ENCODE assay signal across 1 cellular context in the genomic region with DNA sequence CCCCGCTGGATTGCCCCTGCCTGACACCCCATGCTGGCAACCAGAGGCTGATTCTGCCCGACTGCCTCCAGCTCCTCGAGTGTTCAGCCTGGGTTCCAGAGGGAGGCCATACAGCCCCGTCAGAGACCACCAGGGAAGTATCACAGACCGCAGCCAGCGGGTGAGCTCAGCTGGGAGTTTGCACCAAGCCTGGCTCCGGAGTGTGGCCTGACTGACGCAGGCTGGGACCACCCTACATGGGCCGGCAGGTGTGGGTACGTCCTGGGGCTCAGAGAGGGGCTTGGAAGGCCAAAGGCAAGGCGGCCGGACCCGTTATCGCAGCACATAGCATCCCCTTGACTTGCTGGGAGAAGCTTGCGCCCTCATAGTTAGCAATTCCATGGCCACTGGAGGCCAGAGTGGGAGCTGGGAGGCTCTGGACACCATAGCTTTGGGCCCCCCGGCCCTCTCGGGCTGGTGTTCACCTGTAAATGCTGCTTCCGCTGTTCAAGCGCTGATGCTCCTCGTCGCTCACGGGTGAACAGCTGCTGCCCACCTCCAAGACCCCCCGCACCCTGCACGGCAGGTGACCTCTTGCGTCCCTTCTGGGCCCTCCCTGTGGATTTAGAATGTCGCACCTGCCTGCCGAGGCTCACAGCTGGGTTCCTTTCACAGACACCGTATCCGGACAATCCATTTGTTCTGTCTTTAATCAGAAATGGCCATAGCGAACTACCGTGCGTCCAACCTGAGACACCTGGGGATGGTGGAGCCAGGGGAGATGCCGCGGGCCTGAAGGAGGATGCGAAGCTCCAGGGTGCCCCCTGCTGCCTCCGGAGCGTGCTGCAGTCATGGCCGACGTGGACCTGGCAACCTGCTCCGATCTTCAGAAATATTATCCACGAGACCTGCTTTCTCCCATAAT.
TF ChIP-seq lines count a peak whose summit lies in the region.

No MANE protein-coding gene starts in this region.

TF ChIP-seq in HepG2, 621 proteins besides CTCF, POLR2A, EP300 and RAD21 (continued from another document and continues in another):
- TF ChIP-seq HINFP (CRISPR knock-in tag; IDR thresholded peaks at IDR 0.05; ENCODE audit: low read depth) = no peak
- TF ChIP-seq MAZ (IDR thresholded peaks at IDR 0.05; ENCODE audit: borderline replicate concordance, low read depth, low read length) = no peak
- no peak for TF ChIP-seq MAZ (CRISPR knock-in tag; IDR thresholded peaks at IDR 0.05; ENCODE audit: low read depth)
- no peak for TF ChIP-seq ZNF570 (CRISPR knock-in tag; IDR thresholded peaks at IDR 0.05; ENCODE audit: borderline replicate concordance)
- peak; percentile 77 for TF ChIP-seq ZNF121 (CRISPR knock-in tag; IDR thresholded peaks at IDR 0.05)
- no peak for TF ChIP-seq ZNF33B (CRISPR knock-in tag; IDR thresholded peaks at IDR 0.05)
- peak; percentile 51; the same call in 1 of the 2 replicates for TF ChIP-seq SALL1 (CRISPR knock-in tag; IDR thresholded peaks at IDR 0.05)
- TF ChIP-seq ZEB1 (IDR thresholded peaks at IDR 0.05; ENCODE audit: insufficient replicate concordance, low read depth) = peak; percentile 18
- TF ChIP-seq ELF4 (CRISPR knock-in tag; IDR thresholded peaks at IDR 0.05; ENCODE audit: borderline replicate concordance) = no peak
- TF ChIP-seq DNMT3B (CRISPR knock-in tag; conservative IDR thresholded peaks at IDR 0.05) = no peak
- TF ChIP-seq, protein P1, sequence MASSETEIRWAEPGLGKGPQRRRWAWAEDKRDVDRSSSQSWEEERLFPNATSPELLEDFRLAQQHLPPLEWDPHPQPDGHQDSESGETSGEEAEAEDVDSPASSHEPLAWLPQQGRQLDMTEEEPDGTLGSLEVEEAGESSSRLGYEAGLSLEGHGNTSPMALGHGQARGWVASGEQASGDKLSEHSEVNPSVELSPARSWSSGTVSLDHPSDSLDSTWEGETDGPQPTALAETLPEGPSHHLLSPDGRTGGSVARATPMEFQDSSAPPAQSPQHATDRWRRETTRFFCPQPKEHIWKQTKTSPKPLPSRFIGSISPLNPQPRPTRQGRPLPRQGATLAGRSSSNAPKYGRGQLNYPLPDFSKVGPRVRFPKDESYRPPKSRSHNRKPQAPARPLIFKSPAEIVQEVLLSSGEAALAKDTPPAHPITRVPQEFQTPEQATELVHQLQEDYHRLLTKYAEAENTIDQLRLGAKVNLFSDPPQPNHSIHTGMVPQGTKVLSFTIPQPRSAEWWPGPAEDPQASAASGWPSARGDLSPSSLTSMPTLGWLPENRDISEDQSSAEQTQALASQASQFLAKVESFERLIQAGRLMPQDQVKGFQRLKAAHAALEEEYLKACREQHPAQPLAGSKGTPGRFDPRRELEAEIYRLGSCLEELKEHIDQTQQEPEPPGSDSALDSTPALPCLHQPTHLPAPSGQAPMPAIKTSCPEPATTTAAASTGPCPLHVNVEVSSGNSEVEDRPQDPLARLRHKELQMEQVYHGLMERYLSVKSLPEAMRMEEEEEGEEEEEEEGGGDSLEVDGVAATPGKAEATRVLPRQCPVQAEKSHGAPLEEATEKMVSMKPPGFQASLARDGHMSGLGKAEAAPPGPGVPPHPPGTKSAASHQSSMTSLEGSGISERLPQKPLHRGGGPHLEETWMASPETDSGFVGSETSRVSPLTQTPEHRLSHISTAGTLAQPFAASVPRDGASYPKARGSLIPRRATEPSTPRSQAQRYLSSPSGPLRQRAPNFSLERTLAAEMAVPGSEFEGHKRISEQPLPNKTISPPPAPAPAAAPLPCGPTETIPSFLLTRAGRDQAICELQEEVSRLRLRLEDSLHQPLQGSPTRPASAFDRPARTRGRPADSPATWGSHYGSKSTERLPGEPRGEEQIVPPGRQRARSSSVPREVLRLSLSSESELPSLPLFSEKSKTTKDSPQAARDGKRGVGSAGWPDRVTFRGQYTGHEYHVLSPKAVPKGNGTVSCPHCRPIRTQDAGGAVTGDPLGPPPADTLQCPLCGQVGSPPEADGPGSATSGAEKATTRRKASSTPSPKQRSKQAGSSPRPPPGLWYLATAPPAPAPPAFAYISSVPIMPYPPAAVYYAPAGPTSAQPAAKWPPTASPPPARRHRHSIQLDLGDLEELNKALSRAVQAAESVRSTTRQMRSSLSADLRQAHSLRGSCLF (CRISPR knock-in tag; IDR thresholded peaks at IDR 0.05; ENCODE audit: borderline replicate concordance) = no peak
- TF ChIP-seq REPIN1 (CRISPR knock-in tag; IDR thresholded peaks at IDR 0.05; ENCODE audit: borderline replicate concordance, low read depth) = 0 out of 2 replicates have a peak, but pooled peaks have one; percentile 28
- no peak for TF ChIP-seq ZNF879 (CRISPR knock-in tag; IDR thresholded peaks at IDR 0.05)
- peak; percentile 65 for TF ChIP-seq XRCC5 (optimal IDR thresholded peaks at IDR 0.05; ENCODE audit: low read length)
- TF ChIP-seq KDM2A (CRISPR knock-in tag; IDR thresholded peaks at IDR 0.05; ENCODE audit: borderline replicate concordance, low read depth) = peak; percentile 81; the same call in 1 of the 2 replicates
- TF ChIP-seq ZNF609 (CRISPR knock-in tag; IDR thresholded peaks at IDR 0.05; ENCODE audit: borderline replicate concordance) = no peak
- TF ChIP-seq ETV5 (CRISPR knock-in tag; IDR thresholded peaks at IDR 0.05; ENCODE audit: borderline replicate concordance) = peak; percentile 27; the same call in 1 of the 2 replicates
- 0 out of 2 replicates have a peak, but pooled peaks have one; percentile 34 for TF ChIP-seq ZNF710 (CRISPR knock-in tag; IDR thresholded peaks at IDR 0.05; ENCODE audit: borderline replicate concordance)
- no peak for TF ChIP-seq CERS6 (CRISPR knock-in tag; IDR thresholded peaks at IDR 0.05)
- TF ChIP-seq HMG20A (CRISPR knock-in tag; IDR thresholded peaks at IDR 0.05; ENCODE audit: borderline replicate concordance) = no peak
- no peak for TF ChIP-seq ZNF780A (CRISPR knock-in tag; IDR thresholded peaks at IDR 0.05)
- TF ChIP-seq MYC (CRISPR knock-in tag; IDR thresholded peaks at IDR 0.05; ENCODE audit: borderline replicate concordance) = peak; percentile 24; the same call in 1 of the 2 replicates
- peak; percentile 66; the same call in 1 of the 2 replicates for TF ChIP-seq ZNF143 (CRISPR knock-in tag; IDR thresholded peaks at IDR 0.05)
- TF ChIP-seq MTF2 (CRISPR knock-in tag; IDR thresholded peaks at IDR 0.05; ENCODE audit: borderline replicate concordance) = peak; percentile 68; the same call in 1 of the 2 replicates
- TF ChIP-seq, protein P2, sequence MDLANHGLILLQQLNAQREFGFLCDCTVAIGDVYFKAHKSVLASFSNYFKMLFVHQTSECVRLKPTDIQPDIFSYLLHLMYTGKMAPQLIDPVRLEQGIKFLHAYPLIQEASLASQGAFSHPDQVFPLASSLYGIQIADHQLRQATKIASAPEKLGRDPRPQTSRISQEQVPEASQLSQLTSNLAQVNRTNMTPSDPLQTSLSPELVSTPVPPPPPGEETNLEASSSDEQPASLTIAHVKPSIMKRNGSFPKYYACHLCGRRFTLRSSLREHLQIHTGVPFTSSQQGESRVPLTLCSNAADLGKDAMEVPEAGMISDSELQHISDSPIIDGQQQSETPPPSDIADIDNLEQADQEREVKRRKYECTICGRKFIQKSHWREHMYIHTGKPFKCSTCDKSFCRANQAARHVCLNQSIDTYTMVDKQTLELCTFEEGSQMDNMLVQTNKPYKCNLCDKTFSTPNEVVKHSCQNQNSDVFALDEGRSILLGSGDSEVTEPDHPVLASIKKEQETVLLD (CRISPR knock-in tag; IDR thresholded peaks at IDR 0.05; ENCODE audit: low read depth) = no peak
- peak; percentile 52; the same call in 1 of the 2 replicates for TF ChIP-seq RXRA (CRISPR knock-in tag; IDR thresholded peaks at IDR 0.05)
- 0 out of 2 replicates have a peak, but pooled peaks have one; percentile 28 for TF ChIP-seq ERF (CRISPR knock-in tag; IDR thresholded peaks at IDR 0.05)
- TF ChIP-seq, protein P3, sequence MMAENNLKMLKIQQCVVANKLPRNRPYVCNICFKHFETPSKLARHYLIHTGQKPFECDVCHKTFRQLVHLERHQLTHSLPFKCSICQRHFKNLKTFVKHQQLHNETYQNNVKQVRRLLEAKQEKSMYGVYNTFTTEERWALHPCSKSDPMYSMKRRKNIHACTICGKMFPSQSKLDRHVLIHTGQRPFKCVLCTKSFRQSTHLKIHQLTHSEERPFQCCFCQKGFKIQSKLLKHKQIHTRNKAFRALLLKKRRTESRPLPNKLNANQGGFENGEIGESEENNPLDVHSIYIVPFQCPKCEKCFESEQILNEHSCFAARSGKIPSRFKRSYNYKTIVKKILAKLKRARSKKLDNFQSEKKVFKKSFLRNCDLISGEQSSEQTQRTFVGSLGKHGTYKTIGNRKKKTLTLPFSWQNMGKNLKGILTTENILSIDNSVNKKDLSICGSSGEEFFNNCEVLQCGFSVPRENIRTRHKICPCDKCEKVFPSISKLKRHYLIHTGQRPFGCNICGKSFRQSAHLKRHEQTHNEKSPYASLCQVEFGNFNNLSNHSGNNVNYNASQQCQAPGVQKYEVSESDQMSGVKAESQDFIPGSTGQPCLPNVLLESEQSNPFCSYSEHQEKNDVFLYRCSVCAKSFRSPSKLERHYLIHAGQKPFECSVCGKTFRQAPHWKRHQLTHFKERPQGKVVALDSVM (CRISPR knock-in tag; IDR thresholded peaks at IDR 0.05) = no peak
- peak; percentile 77; the same call in 1 of the 2 replicates for TF ChIP-seq SMC3 (IDR thresholded peaks at IDR 0.05; ENCODE audit: low read length)
- TF ChIP-seq ZFY (CRISPR knock-in tag; IDR thresholded peaks at IDR 0.05) = no peak
- TF ChIP-seq ZFP36L2 (CRISPR knock-in tag; IDR thresholded peaks at IDR 0.05) = no peak
- no peak for TF ChIP-seq ZNF777 (CRISPR knock-in tag; IDR thresholded peaks at IDR 0.05)
- no peak for TF ChIP-seq HOXA5 (CRISPR knock-in tag; IDR thresholded peaks at IDR 0.05)
- no peak for TF ChIP-seq DDIT3 (CRISPR knock-in tag; IDR thresholded peaks at IDR 0.05)
- TF ChIP-seq ZMYM4 (CRISPR knock-in tag; IDR thresholded peaks at IDR 0.05) = no peak
- no peak for TF ChIP-seq ZNF782 (CRISPR knock-in tag; IDR thresholded peaks at IDR 0.05; ENCODE audit: borderline replicate concordance)
- TF ChIP-seq, protein P4, sequence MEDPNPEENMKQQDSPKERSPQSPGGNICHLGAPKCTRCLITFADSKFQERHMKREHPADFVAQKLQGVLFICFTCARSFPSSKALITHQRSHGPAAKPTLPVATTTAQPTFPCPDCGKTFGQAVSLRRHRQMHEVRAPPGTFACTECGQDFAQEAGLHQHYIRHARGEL (CRISPR knock-in tag; IDR thresholded peaks at IDR 0.05) = no peak
- TF ChIP-seq NRL (CRISPR knock-in tag; IDR thresholded peaks at IDR 0.05; ENCODE audit: borderline replicate concordance) = 0 out of 2 replicates have a peak, but pooled peaks have one; percentile 23
